Comparison of ENCODE assay signal across 20 cellular contexts in genomic region chr15:82789491-82789890, GRCh38. TPM values are rescaled to one million over a fixed set of nuclear protein-coding genes. Genes with fewer than 3 reads are reported as not detected.
"Had no signal": no experiment of that assay in that cellular context is flagged by ENCODE, and none has a peak within 500 bp of the region (broad histone marks: within the 10 kb centered on the region; RNA-seq: fewer than 3 reads in every experiment).

No MANE protein-coding gene starts in this region.

- DNase-seq: activated CD4-positive, alpha-beta T cell treated with anti-CD3 and anti-CD28 coated beads for 1 hour; activated CD4-positive, alpha-beta T cell treated with anti-CD3 and anti-CD28 coated beads, Interleukin-2, amount 50 U/mL, for 4 hours; activated naive CD4-positive, alpha-beta T cell treated with Interleukin-2 at 50 U/mL for 16 hours; activated T-cell treated with anti-CD3 and anti-CD28 coated beads for 4 hours; erythroblast; hippocampal formation; kidney; left lung; naive thymus-derived CD8-positive, alpha-beta T cell; posterior cingulate gyrus; stimulated activated CD4-positive, alpha-beta T cell treated with anti-CD3 and anti-CD28 coated beads, Interleukin-4, amount 100 ng/mL, for 24 hours; stimulated activated naive CD4-positive, alpha-beta T cell; T1000; uterus had no signal

- H3K9me3 ChIP-seq: ascending aorta, left lung, neutrophil had no signal

- H3K4me1 ChIP-seq: ascending aorta, left lung, tibial nerve, uterus had no signal

- ATAC-seq: activated T-helper 17 cell treated with anti-CD3 and anti-CD28 coated beads, Interleukin-2, amount 50 U/mL, for 72 hours; left lung; naive thymus-derived CD8-positive, alpha-beta T cell had no signal

- H3K4me3 ChIP-seq: ascending aorta, left lung, skin epidermis, tibial nerve, uterus had no signal

- H3K27me3 ChIP-seq: ascending aorta, left lung, tibial nerve, uterus had no signal

- H3K27ac ChIP-seq: ascending aorta, left lung, neutrophil, skin epidermis, tibial nerve, uterus had no signal

- FAIRE-seq: kidney had no signal

- H3K36me3 ChIP-seq: ascending aorta, left lung, neutrophil, uterus had no signal

RNA-seq across cellular contexts. Expression of gene FSD2, which starts 16.4 kb away (rescaled TPM):
- total RNA-seq: activated T-helper 17 cell treated with anti-CD3 and anti-CD28 coated beads, Interleukin-2, amount 50 U/mL, for 72 hours; ascending aorta; kidney; naive thymus-derived CD8-positive, alpha-beta T cell; subcutaneous adipose tissue; uterus had no signal
